33 cellular contexts compared by ENCODE assay signal in the genomic region with DNA sequence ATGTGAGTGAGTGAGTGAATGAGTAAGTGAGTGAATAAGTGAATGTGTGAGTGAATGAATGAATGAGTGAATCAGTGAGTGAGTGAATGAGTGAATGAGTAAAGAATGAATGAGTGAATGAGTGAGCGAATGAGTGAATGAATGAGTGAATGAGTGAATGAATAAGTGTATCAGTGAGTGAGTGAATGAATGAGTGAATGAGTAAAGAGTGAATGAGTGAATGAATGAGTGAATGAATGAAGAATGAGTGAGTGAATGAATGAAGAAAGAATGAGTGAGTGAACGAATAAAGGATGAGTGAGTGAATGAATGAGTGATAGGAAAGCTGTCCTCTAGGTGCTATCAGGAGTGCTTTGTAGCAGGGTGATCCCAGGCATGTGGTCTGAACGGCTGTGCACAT. TPM values are rescaled to one million over a fixed set of nuclear protein-coding genes. Genes with fewer than 3 reads are reported as not detected.
"Had no signal": no experiment of that assay in that cellular context is flagged by ENCODE, and none has a peak within 500 bp of the region (broad histone marks: within the 10 kb centered on the region; RNA-seq: fewer than 3 reads in every experiment).

No MANE protein-coding gene starts in this region.

- H3K27me3 ChIP-seq: hepatocyte, neural progenitor cell had no signal

- H3K9me3 ChIP-seq: gastrocnemius medialis, heart left ventricle, mucosa of descending colon, thoracic aorta, tibial nerve, upper lobe of left lung had no signal

- H3K9me3 Mint-ChIP-seq: mesothelial cell of epicardium, nephron had no signal

- H3K36me3 Mint-ChIP-seq: mesothelial cell of epicardium, naive B cell, neural progenitor cell had no signal

- H3K4me1 ChIP-seq: gastrocnemius medialis, heart left ventricle, neural progenitor cell, parathyroid adenoma, tibial nerve, upper lobe of left lung had no signal

- ATAC-seq: esophagus mucosa, gastrocnemius medialis, heart left ventricle, mucosa of descending colon, sciatic nerve had no signal

- H3K36me3 ChIP-seq: gastrocnemius medialis, heart left ventricle, neural progenitor cell, thoracic aorta, tibial nerve, upper lobe of left lung had no signal

- H3K4me1 Mint-ChIP-seq: mesothelial cell of epicardium had no signal

- H3K4me3 ChIP-seq: dorsolateral prefrontal cortex, gastrocnemius medialis, heart left ventricle, hepatocyte, lung, mucosa of descending colon, neural progenitor cell, smooth muscle cell, thoracic aorta, tibial nerve, upper lobe of left lung had no signal

- FAIRE-seq: colon, kidney, urothelium cell line had no signal

- H3K27ac Mint-ChIP-seq: mesothelial cell of epicardium, nephron, neural progenitor cell, progenitor cell of endocrine pancreas had no signal

- H3K27ac ChIP-seq: dorsolateral prefrontal cortex, gastrocnemius medialis, heart left ventricle, hepatocyte, neural progenitor cell, parathyroid adenoma, thoracic aorta, tibial nerve, upper lobe of left lung had no signal

- H3K4me3 Mint-ChIP-seq: mesothelial cell of epicardium, nephron, neural progenitor cell had no signal

- DNase-seq: dorsolateral prefrontal cortex; effector CD4-positive, alpha-beta T cell; foreskin fibroblast; gastrocnemius medialis; heart left ventricle; kidney; mesenchymal stem cell; mucosa of descending colon; naive B cell; stimulated activated CD4-positive, alpha-beta T cell treated with anti-CD3 and anti-CD28 coated beads, Interleukin-12 subunit alpha, Interleukin-12 subunit beta, amount 100 ng/mL, for 4 hours; stimulated activated CD4-positive, alpha-beta T cell treated with anti-CD3 and anti-CD28 coated beads, Interleukin-1b, Interleukin-23, amount 100 ng/mL, for 48 hours; stimulated activated CD4-positive, alpha-beta T cell treated with anti-CD3 and anti-CD28 coated beads, Interleukin-4, amount 100 ng/mL, for 1 hour; stimulated activated CD8-positive, alpha-beta memory T cell treated with anti-CD3 and anti-CD28 coated beads, Interleukin-4, amount 100 ng/mL, for 48 hours; stimulated activated naive CD4-positive, alpha-beta T cell had no signal

RNA-seq across cellular contexts. Expression of a gene that starts 35.7 kb away (rescaled TPM):
- total RNA-seq: esophagus mucosa, gastrocnemius medialis, glomerular endothelial cell, hepatocyte, kidney, osteoblast, smooth muscle cell, thoracic aorta, tibial nerve had no signal
- polyA plus RNA-seq: hepatocyte, smooth muscle cell had no signal

RNA-seq across cellular contexts. Expression of a gene that starts 48.8 kb away (rescaled TPM):
- total RNA-seq: osteoblast, thoracic aorta had no signal

RNA-seq across cellular contexts. Expression of a gene that starts 51.3 kb away (rescaled TPM):
- total RNA-seq: glomerular endothelial cell, hepatocyte, left lobe of liver, liver, mucosa of descending colon, osteoblast, progenitor cell of endocrine pancreas, sciatic nerve, smooth muscle cell, thoracic aorta had no signal
- polyA plus RNA-seq: hepatocyte, smooth muscle cell had no signal

RNA-seq across cellular contexts. Expression of a gene that starts 52.8 kb away (rescaled TPM):
- total RNA-seq: thoracic aorta had no signal
- polyA plus RNA-seq: heart left ventricle had no signal
